26 cellular contexts compared by ENCODE assay signal in the genomic region with DNA sequence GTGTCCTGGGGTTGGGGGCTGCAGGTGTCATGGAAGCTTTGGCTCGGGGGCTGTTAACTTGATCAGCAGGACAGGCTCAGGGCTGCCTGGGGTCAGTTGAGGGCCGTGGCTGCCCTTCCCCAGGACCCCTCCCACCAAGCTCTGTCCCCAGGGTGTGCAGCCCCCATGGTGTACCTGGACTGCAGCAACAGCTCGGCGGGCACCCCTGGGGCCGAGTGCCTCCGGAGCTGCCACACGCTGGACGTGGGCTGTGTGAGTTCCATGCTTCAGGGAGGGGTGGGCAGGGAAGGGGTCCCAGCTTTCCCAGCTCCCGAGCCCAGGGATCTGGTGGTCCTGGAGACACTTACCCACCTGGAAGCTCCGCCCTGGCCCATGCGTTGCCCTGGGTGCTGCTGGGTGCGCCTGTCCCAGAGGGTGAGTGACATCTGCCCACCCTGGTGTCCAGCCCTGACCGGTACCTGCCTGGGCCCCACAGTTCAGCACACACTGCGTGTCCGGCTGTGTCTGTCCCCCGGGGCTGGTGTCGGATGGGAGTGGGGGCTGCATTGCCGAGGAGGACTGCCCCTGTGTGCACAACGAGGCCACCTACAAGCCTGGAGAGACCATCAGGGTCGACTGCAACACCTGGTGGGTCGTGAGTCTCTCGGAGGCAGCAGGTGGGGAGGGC. TPM values are rescaled to one million over a fixed set of nuclear protein-coding genes. Genes with fewer than 3 reads are reported as not detected.
DNase-seq lines count a peak whose midpoint lies in the region; ATAC-seq and TF ChIP-seq lines count a peak whose summit lies in the region.
"Had no signal": no experiment of that assay in that cellular context is flagged by ENCODE, and none has a peak within 500 bp of the region (broad histone marks: within the 10 kb centered on the region; RNA-seq: fewer than 3 reads in every experiment).

No MANE protein-coding gene starts in this region.

- H3K27me3 Mint-ChIP-seq in H9 (ENCODE audit: low read depth) (no peaks in the 10 kb centered on the region; the same call in 1 of the 2 replicates), nephron progenitor cell (ENCODE audit: low read depth, poor library complexity) (peaks cover 5% of the 10 kb centered on the region)
- H3K27me3 Mint-ChIP-seq: activated naive CD4-positive, alpha-beta T cell treated with anti-CD3 and anti-CD28 coated beads, Interleukin-2, amount 50 U/mL, for 24 hours; CD4-positive, CD25-positive, alpha-beta regulatory T cell had no signal

- no peak overlapping the region for H2AK5ac ChIP-seq in H9 (ENCODE audit: insufficient read length, low read length)

- no peak overlapping the region for H3K4ac ChIP-seq in H9 (ENCODE audit: low read depth, low read length)

- H4K20me1 ChIP-seq in H9 (ENCODE audit: control insufficient read depth, insufficient read depth, insufficient read length): no peaks in the 10 kb centered on the region

- no peak overlapping the region for H2BK12ac ChIP-seq in H9 (ENCODE audit: insufficient read length, low read depth, low read length)

- H4K5ac ChIP-seq in H9 (ENCODE audit: insufficient read length, low read depth, low read length): no peak overlapping the region

- no peak overlapping the region for H3T11ph ChIP-seq in H9 (ENCODE audit: low read length)

- WGBS in H9 (ENCODE audit: extremely low coverage, insufficient read length, low lambda C conversion rate): no CpG with 5 or more reads among the region's 22 CpGs
- WGBS in heart left ventricle, 4 donors: 70 to 95% (median 80%) methylated on average over 3 to 22 of the region's 22 CpGs
- WGBS in prostate gland: 83% methylated on average over 10 of the region's 22 CpGs

- no peak overlapping the region for H3K4me3 ChIP-seq in BE2C (ENCODE audit: low read depth, low read length)
- no peak overlapping the region for H3K4me3 ChIP-seq in heart left ventricle
- no peak overlapping the region for H3K4me3 ChIP-seq in foreskin fibroblast (ENCODE audit: low read depth in 1 of 2, low read length in 2 of 2)
- no peak overlapping the region for H3K4me3 ChIP-seq in prostate gland
- H3K4me3 ChIP-seq: ascending aorta, pancreas, testis had no signal

- H3K4me2 ChIP-seq in H9 (ENCODE audit: insufficient read depth, insufficient read length, low read length): no peak overlapping the region

- no peak overlapping the region for H3K4me3 Mint-ChIP-seq in H9
- H3K4me3 Mint-ChIP-seq in nephron progenitor cell: no peak overlapping the region
- H3K4me3 Mint-ChIP-seq: activated naive CD4-positive, alpha-beta T cell treated with anti-CD3 and anti-CD28 coated beads, Interleukin-2, amount 50 U/mL, for 24 hours; activated T-cell treated with anti-CD3 and anti-CD28 coated beads, Interleukin-2, amount 50 U/mL, for 4 hours; CD4-positive, CD25-positive, alpha-beta regulatory T cell; stimulated activated effector memory CD8-positive, alpha-beta T cell treated with anti-CD3 and anti-CD28 coated beads, Interleukin-12 subunit alpha, Interleukin-12 subunit beta, amount 100 ng/mL, for 72 hours had no signal

- no peak overlapping the region for H3K18ac ChIP-seq in H9 (ENCODE audit: insufficient read length, low read depth, low read length)

- no peak overlapping the region for H2BK15ac ChIP-seq in H9 (ENCODE audit: low read depth, low read length)

- no peak overlapping the region for H2BK20ac ChIP-seq in H9 (ENCODE audit: low read depth, low read length, poor library complexity, severe bottlenecking)

- no peak overlapping the region for H4K91ac ChIP-seq in H9 (ENCODE audit: insufficient read length, low read depth, low read length)

- H3K23me2 ChIP-seq in H9 (ENCODE audit: insufficient read length, low read depth, low read length, poor library complexity, severe bottlenecking): no peaks in the 10 kb centered on the region

- TF ChIP-seq POLR2A in heart left ventricle (IDR thresholded peaks at IDR 0.05) (no peak), prostate gland (IDR thresholded peaks at IDR 0.05) (no peak)

- no peak overlapping the region for H2BK120ac ChIP-seq in H9 (ENCODE audit: low read depth, low read length, poor library complexity, severe bottlenecking)

- no peaks in the 10 kb centered on the region for H3K36me3 ChIP-seq in BE2C
- H3K36me3 ChIP-seq in heart left ventricle: no peaks in the 10 kb centered on the region
- no peaks in the 10 kb centered on the region for H3K36me3 ChIP-seq in prostate gland
- H3K36me3 ChIP-seq: ascending aorta, pancreas had no signal

- H3K4me1 ChIP-seq in BE2C (no peaks in the 10 kb centered on the region), H9 (ENCODE audit: insufficient read depth, low read length) (no peaks in the 10 kb centered on the region), heart left ventricle (no peaks in the 10 kb centered on the region), prostate gland (replicated peaks) (no peaks in the 10 kb centered on the region)
- H3K4me1 ChIP-seq: ascending aorta, pancreas, testis had no signal

- no peak overlapping the region for H3K14ac ChIP-seq in H9 (ENCODE audit: insufficient read depth, low read length)

- no peak overlapping the region for H2BK5ac ChIP-seq in H9 (ENCODE audit: insufficient read length, low read length)

- H3K27me3 ChIP-seq in BE2C: peaks cover 17% of the 10 kb centered on the region
- no peaks in the 10 kb centered on the region for H3K27me3 ChIP-seq in H9 (ENCODE audit: insufficient read depth, low read length)
- H3K27me3 ChIP-seq in heart left ventricle: peaks cover 0 to 30% (median 10%) of the 10 kb centered on the region in 9 donors
- H3K27me3 ChIP-seq in prostate gland (replicated peaks; ENCODE audit: insufficient read depth): peaks cover 7% of the 10 kb centered on the region
- H3K27me3 ChIP-seq: ascending aorta, pancreas, testis had no signal

- H3K23ac ChIP-seq in H9 (ENCODE audit: insufficient read length, low read depth, low read length): no peak overlapping the region

- DNase-seq in BE2C: peak; percentile 1
- peak; percentile 14 for DNase-seq in H9
- DNase-seq in heart left ventricle: peak in 3 of 5 donors; percentile 13 to 52 (median 15)
- DNase-seq in nephron progenitor cell: peak; percentile 1
- no peak for DNase-seq in foreskin fibroblast
- DNase-seq in prostate gland (ENCODE audit: low spot score): no peak
- DNase-seq: activated T-cell treated with anti-CD3 and anti-CD28 coated beads, Interleukin-2, amount 50 U/mL, for 4 hours; CD4-positive, CD25-positive, alpha-beta regulatory T cell; central memory CD4-positive, alpha-beta T cell; erythroblast; foreskin melanocyte; hippocampal formation; KG1; NCI-H2171; NCI-H526; SHP77 treated with DMSO at 0.1 percent for 48 hours; stimulated activated CD4-positive, alpha-beta T cell treated with anti-CD3 and anti-CD28 coated beads, Interleukin-2, amount 100 ng/mL, for 24 hours; testis had no signal

- H3K9me3 Mint-ChIP-seq in H9 (no peaks in the 10 kb centered on the region), nephron progenitor cell (no peaks in the 10 kb centered on the region)
- H3K9me3 Mint-ChIP-seq: activated naive CD4-positive, alpha-beta T cell treated with anti-CD3 and anti-CD28 coated beads, Interleukin-2, amount 50 U/mL, for 24 hours; activated T-cell treated with anti-CD3 and anti-CD28 coated beads, Interleukin-2, amount 50 U/mL, for 4 hours; CD4-positive, CD25-positive, alpha-beta regulatory T cell; stimulated activated effector memory CD8-positive, alpha-beta T cell treated with anti-CD3 and anti-CD28 coated beads, Interleukin-12 subunit alpha, Interleukin-12 subunit beta, amount 100 ng/mL, for 72 hours had no signal

- TF ChIP-seq CTCF in BE2C (IDR thresholded peaks at IDR 0.05; ENCODE audit: low read depth, low read length): no peak
- TF ChIP-seq CTCF in H9 (conservative IDR thresholded peaks at IDR 0.05): no peak
- TF ChIP-seq CTCF in heart left ventricle (IDR thresholded peaks at IDR 0.05): no peak
- TF ChIP-seq CTCF in nephron progenitor cell (IDR thresholded peaks at IDR 0.05): no peak
- TF ChIP-seq CTCF in foreskin fibroblast (IDR thresholded peaks at IDR 0.05; ENCODE audit: low read depth, low read length): no peak
- TF ChIP-seq CTCF in prostate gland (IDR thresholded peaks at IDR 0.05): no peak

- H2AFZ ChIP-seq in H9 (ENCODE audit: low read length): no peak overlapping the region

- H3K4me1 Mint-ChIP-seq in H9: no peaks in the 10 kb centered on the region
- no peaks in the 10 kb centered on the region for H3K4me1 Mint-ChIP-seq in nephron progenitor cell
- H3K4me1 Mint-ChIP-seq: activated naive CD4-positive, alpha-beta T cell treated with anti-CD3 and anti-CD28 coated beads, Interleukin-2, amount 50 U/mL, for 24 hours; CD4-positive, CD25-positive, alpha-beta regulatory T cell; stimulated activated effector memory CD8-positive, alpha-beta T cell treated with anti-CD3 and anti-CD28 coated beads, Interleukin-12 subunit alpha, Interleukin-12 subunit beta, amount 100 ng/mL, for 72 hours had no signal

- H3K79me2 ChIP-seq in H9 (ENCODE audit: insufficient read depth, low read length): no peaks in the 10 kb centered on the region

- intact Hi-C loops in heart left ventricle (cut with DNase I) (no loop called here), prostate gland (cut with DNase I) (no loop called here)

- H3K9ac ChIP-seq in H9 (ENCODE audit: extremely low read depth, insufficient read length, low read length): no peak overlapping the region

- no peaks in the 10 kb centered on the region for H3K36me3 Mint-ChIP-seq in H9 (ENCODE audit: insufficient read depth in 1 of 3, low read depth in 3 of 3)
- H3K36me3 Mint-ChIP-seq in nephron progenitor cell (ENCODE audit: low read depth): no peaks in the 10 kb centered on the region
- H3K36me3 Mint-ChIP-seq: activated naive CD4-positive, alpha-beta T cell treated with anti-CD3 and anti-CD28 coated beads, Interleukin-2, amount 50 U/mL, for 24 hours; CD4-positive, CD25-positive, alpha-beta regulatory T cell; stimulated activated effector memory CD8-positive, alpha-beta T cell treated with anti-CD3 and anti-CD28 coated beads, Interleukin-12 subunit alpha, Interleukin-12 subunit beta, amount 100 ng/mL, for 72 hours had no signal

- H3K27ac ChIP-seq in H9 (ENCODE audit: insufficient read length, low read depth, low read length) (no peak overlapping the region), heart left ventricle (no peak overlapping the region), prostate gland (no peak overlapping the region)
- H3K27ac ChIP-seq: ascending aorta, pancreas, testis had no signal

- H3K9me3 ChIP-seq in BE2C (no peaks in the 10 kb centered on the region), H9 (ENCODE audit: control insufficient read depth, low read depth, low read length) (no peaks in the 10 kb centered on the region), heart left ventricle (no peaks in the 10 kb centered on the region), prostate gland (no peaks in the 10 kb centered on the region)
- H3K9me3 ChIP-seq: ascending aorta, pancreas, testis had no signal

- no peak overlapping the region for H3K27ac Mint-ChIP-seq in H9
- H3K27ac Mint-ChIP-seq in nephron progenitor cell: no peak overlapping the region
- H3K27ac Mint-ChIP-seq: activated naive CD4-positive, alpha-beta T cell treated with anti-CD3 and anti-CD28 coated beads, Interleukin-2, amount 50 U/mL, for 24 hours; CD4-positive, CD25-positive, alpha-beta regulatory T cell; stimulated activated effector memory CD8-positive, alpha-beta T cell treated with anti-CD3 and anti-CD28 coated beads, Interleukin-12 subunit alpha, Interleukin-12 subunit beta, amount 100 ng/mL, for 72 hours had no signal

- ATAC-seq in heart left ventricle: no peak
- no peak for ATAC-seq in GM21737 (IDR thresholded peaks at IDR 0.05; ENCODE audit: unreplicated experiment)
- ATAC-seq in HG03432 (IDR thresholded peaks at IDR 0.05; ENCODE audit: unreplicated experiment): no peak
- ATAC-seq: activated T-cell treated with anti-CD3 and anti-CD28 coated beads, Interleukin-2, amount 50 U/mL, for 4 hours; pancreas; stimulated activated effector memory CD8-positive, alpha-beta T cell treated with anti-CD3 and anti-CD28 coated beads, Interleukin-12 subunit alpha, Interleukin-12 subunit beta, amount 100 ng/mL, for 72 hours had no signal

- no peaks in the 10 kb centered on the region for H3K79me1 ChIP-seq in H9 (ENCODE audit: insufficient read depth, low read depth, low read length, poor library complexity, severe bottlenecking)

- no peak overlapping the region for H3K56ac ChIP-seq in H9 (ENCODE audit: insufficient read length, low read depth, low read length)

- H4K8ac ChIP-seq in H9 (replicated peaks; ENCODE audit: insufficient read length, low read depth, low read length): no peak overlapping the region

RNA-seq across cellular contexts. Expression of a gene that starts 11.3 kb away (rescaled TPM):
- polyA plus RNA-seq in BE2C (2012; ENCODE audit: insufficient read depth, insufficient read length, low read depth): not detected
- total RNA-seq in H9 (2021): 0.02 TPM in 1 of 2 replicates, not detected in the other
- total RNA-seq in heart left ventricle: not detected
- under 1 TPM in 1 of 2 donors, not detected in 1; 0.01 TPM for polyA plus RNA-seq in heart left ventricle
- total RNA-seq in prostate gland: 10 to 100 TPM in 1 of 2 donors, under 1 TPM in 1; 0.18 to 17.3 TPM
- total RNA-seq: activated CD8-positive, alpha-beta memory T cell treated with anti-CD3 and anti-CD28 coated beads for 36 hours; CD4-positive, CD25-positive, alpha-beta regulatory T cell; skeletal muscle tissue had no signal
- polyA plus RNA-seq: CD4-positive, CD25-positive, alpha-beta regulatory T cell had no signal

Comparison
In these comparisons a context has a peak if more than half of its experiments do, and no peak if none do; other contexts are left out.
1. DNase-seq: peak in BE2C (single experiment), H9 (single experiment), heart left ventricle (3 of 5) and nephron progenitor cell (single experiment); none in foreskin fibroblast (0 of 2) and prostate gland (single experiment).